1 cellular context compared by ENCODE assay signal in the genomic region with DNA sequence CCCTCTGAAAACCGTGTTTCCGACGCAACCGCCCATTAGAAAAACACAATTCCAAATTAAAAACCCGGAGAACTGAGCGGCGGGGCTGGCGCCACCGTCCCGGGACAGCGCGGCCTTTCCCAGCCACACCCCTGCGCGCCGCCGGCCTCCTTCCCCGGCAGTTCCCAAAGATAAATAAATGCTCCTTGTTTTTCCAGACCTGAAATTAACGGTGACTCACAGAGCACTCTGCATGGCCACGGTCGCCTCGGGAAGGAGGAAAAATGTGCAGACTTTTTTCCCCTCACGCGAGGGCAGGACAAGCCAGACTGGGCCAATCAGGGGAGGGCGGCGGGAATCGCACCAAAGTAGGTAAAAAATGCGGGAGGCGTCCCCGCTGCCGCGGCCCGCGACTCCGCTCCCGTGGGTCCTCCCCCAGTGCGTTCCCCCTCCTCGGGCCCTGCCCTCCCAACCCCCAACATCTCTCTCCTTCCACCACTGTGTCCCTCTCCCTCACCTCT.
TF ChIP-seq lines count a peak whose summit lies in the region.

No MANE protein-coding gene starts in this region.

TF ChIP-seq in IMR-90, 13 proteins besides CTCF, POLR2A, EP300 and RAD21 (continued from another document):
- TF ChIP-seq, protein P1, sequence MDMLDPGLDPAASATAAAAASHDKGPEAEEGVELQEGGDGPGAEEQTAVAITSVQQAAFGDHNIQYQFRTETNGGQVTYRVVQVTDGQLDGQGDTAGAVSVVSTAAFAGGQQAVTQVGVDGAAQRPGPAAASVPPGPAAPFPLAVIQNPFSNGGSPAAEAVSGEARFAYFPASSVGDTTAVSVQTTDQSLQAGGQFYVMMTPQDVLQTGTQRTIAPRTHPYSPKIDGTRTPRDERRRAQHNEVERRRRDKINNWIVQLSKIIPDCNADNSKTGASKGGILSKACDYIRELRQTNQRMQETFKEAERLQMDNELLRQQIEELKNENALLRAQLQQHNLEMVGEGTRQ (IDR thresholded peaks at IDR 0.05; ENCODE audit: low read depth, low read length): no peak
- TF ChIP-seq NFE2L2 (IDR thresholded peaks at IDR 0.05; ENCODE audit: low read depth, low read length): no peak
- TF ChIP-seq MAFK (IDR thresholded peaks at IDR 0.05; ENCODE audit: low read depth, low read length): no peak
- no peak for TF ChIP-seq SMC3 (IDR thresholded peaks at IDR 0.05; ENCODE audit: low read depth, low read length)
